In genomic region chr1:14817223-14818170, GRCh38 we compare ENCODE assay signal across 1 cellular context.
TF ChIP-seq lines count a peak whose summit lies in the region.

No MANE protein-coding gene starts in this region.

TF ChIP-seq in K562, 482 proteins besides CTCF, POLR2A, EP300 and RAD21 (continued from another document and continues in another):
- no peak for TF ChIP-seq ZNF133 (CRISPR knock-in tag; IDR thresholded peaks at IDR 0.05)
- no peak for TF ChIP-seq IRF2 (CRISPR knock-in tag; IDR thresholded peaks at IDR 0.05)
- no peak for TF ChIP-seq ZNF436 (CRISPR knock-in tag; IDR thresholded peaks at IDR 0.05)
- TF ChIP-seq, protein P1, sequence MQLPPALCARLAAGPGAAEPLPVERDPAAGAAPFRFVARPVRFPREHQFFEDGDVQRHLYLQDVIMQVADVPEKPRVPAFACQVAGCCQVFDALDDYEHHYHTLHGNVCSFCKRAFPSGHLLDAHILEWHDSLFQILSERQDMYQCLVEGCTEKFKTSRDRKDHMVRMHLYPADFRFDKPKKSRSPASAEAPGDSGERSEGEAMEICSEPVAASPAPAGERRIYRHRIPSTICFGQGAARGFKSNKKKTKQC (CRISPR knock-in tag; IDR thresholded peaks at IDR 0.05): no peak
- TF ChIP-seq ZNF592 (IDR thresholded peaks at IDR 0.05): no peak
- TF ChIP-seq USF1 (CRISPR knock-in tag; IDR thresholded peaks at IDR 0.05): no peak
- TF ChIP-seq E2F6 (IDR thresholded peaks at IDR 0.05; ENCODE audit: borderline replicate concordance in 1 of 2, extremely low read depth in 1 of 2, insufficient read depth in 1 of 2, insufficient read length in 1 of 2, low read depth in 1 of 2, low read length in 1 of 2, poor library complexity in 1 of 2, severe bottlenecking in 1 of 2): no peak
- TF ChIP-seq, protein P2, sequence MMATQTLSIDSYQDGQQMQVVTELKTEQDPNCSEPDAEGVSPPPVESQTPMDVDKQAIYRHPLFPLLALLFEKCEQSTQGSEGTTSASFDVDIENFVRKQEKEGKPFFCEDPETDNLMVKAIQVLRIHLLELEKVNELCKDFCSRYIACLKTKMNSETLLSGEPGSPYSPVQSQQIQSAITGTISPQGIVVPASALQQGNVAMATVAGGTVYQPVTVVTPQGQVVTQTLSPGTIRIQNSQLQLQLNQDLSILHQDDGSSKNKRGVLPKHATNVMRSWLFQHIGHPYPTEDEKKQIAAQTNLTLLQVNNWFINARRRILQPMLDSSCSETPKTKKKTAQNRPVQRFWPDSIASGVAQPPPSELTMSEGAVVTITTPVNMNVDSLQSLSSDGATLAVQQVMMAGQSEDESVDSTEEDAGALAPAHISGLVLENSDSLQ (IDR thresholded peaks at IDR 0.05): no peak
- TF ChIP-seq TEAD2 (tag; IDR thresholded peaks at IDR 0.05): no peak
- no peak for TF ChIP-seq DIDO1 (tag; IDR thresholded peaks at IDR 0.05; ENCODE audit: low read depth)
- TF ChIP-seq HNRNPL (IDR thresholded peaks at IDR 0.05; ENCODE audit: low read depth, low read length): no peak
- TF ChIP-seq NELFE (IDR thresholded peaks at IDR 0.05; ENCODE audit: insufficient read depth, insufficient read length): no peak
- peak; percentile 63; the same call in 1 of the 2 replicates for TF ChIP-seq HEY1 (CRISPR knock-in tag; IDR thresholded peaks at IDR 0.05; ENCODE audit: borderline replicate concordance)
- TF ChIP-seq, protein P3, sequence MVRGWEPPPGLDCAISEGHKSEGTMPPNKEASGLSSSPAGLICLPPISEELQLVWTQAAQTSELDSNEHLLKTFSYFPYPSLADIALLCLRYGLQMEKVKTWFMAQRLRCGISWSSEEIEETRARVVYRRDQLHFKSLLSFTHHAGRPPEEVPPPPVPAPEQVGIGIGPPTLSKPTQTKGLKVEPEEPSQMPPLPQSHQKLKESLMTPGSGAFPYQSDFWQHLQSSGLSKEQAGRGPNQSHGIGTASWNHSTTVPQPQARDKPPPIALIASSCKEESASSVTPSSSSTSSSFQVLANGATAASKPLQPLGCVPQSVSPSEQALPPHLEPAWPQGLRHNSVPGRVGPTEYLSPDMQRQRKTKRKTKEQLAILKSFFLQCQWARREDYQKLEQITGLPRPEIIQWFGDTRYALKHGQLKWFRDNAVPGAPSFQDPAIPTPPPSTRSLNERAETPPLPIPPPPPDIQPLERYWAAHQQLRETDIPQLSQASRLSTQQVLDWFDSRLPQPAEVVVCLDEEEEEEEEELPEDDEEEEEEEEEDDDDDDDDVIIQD (CRISPR knock-in tag; IDR thresholded peaks at IDR 0.05): no peak
- no peak for TF ChIP-seq SRSF7 (optimal IDR thresholded peaks at IDR 0.05; ENCODE audit: low read depth, low read length)
- 0 out of 2 replicates have a peak, but pooled peaks have one; percentile 56 for TF ChIP-seq ZNF395 (CRISPR knock-in tag; IDR thresholded peaks at IDR 0.05)
- TF ChIP-seq ZNF324 (CRISPR knock-in tag; IDR thresholded peaks at IDR 0.05): no peak
- no peak; the same call in 1 of the 2 replicates for TF ChIP-seq JUND (IDR thresholded peaks at IDR 0.05; ENCODE audit: borderline replicate concordance, low read depth, low read length)
- TF ChIP-seq JUND (tag; IDR thresholded peaks at IDR 0.05; ENCODE audit: borderline replicate concordance, low read depth, low read length): peak; percentile 58; the same call in 2 of the 3 replicates
- no peak for TF ChIP-seq ZNF583 (CRISPR knock-in tag; IDR thresholded peaks at IDR 0.05)
- peak; percentile 88 to 93 for TF ChIP-seq TRIM24 (IDR thresholded peaks at IDR 0.05)
- no peak; the same call in 1 of the 2 replicates for TF ChIP-seq MAFF (IDR thresholded peaks at IDR 0.05; ENCODE audit: low read length)
- TF ChIP-seq NONO (IDR thresholded peaks at IDR 0.05; ENCODE audit: low read depth in 2 of 2, low read length in 1 of 2): no peak
- TF ChIP-seq NCOA6 (IDR thresholded peaks at IDR 0.05): no peak
- no peak for TF ChIP-seq ZBTB7A (IDR thresholded peaks at IDR 0.05; ENCODE audit: borderline replicate concordance, control insufficient read depth, low read depth, low read length)
- TF ChIP-seq, protein P4, sequence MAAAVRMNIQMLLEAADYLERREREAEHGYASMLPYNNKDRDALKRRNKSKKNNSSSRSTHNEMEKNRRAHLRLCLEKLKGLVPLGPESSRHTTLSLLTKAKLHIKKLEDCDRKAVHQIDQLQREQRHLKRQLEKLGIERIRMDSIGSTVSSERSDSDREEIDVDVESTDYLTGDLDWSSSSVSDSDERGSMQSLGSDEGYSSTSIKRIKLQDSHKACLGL (CRISPR knock-in tag; IDR thresholded peaks at IDR 0.05; ENCODE audit: borderline replicate concordance, poor library complexity, severe bottlenecking): no peak
- peak; percentile 96 for TF ChIP-seq ARID1B (IDR thresholded peaks at IDR 0.05)
- peak; percentile 85 for TF ChIP-seq NCOR1 (IDR thresholded peaks at IDR 0.05)
- no peak for TF ChIP-seq ZEB2 (IDR thresholded peaks at IDR 0.05)
- no peak for TF ChIP-seq RBM22 (IDR thresholded peaks at IDR 0.05; ENCODE audit: low read depth, low read length, poor library complexity, severe bottlenecking)
- peak; percentile 60; the same call in 1 of the 2 replicates for TF ChIP-seq KHSRP (IDR thresholded peaks at IDR 0.05)
- TF ChIP-seq ZNF3 (CRISPR knock-in tag; IDR thresholded peaks at IDR 0.05): peak; percentile 92
- no peak for TF ChIP-seq ARID3B (CRISPR knock-in tag; IDR thresholded peaks at IDR 0.05; ENCODE audit: borderline replicate concordance)
- TF ChIP-seq, protein P5, sequence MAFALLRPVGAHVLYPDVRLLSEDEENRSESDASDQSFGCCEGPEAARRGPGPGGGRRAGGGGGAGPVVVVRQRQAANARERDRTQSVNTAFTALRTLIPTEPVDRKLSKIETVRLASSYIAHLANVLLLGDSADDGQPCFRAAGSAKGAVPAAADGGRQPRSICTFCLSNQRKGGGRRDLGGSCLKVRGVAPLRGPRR (CRISPR knock-in tag; IDR thresholded peaks at IDR 0.05): no peak
- TF ChIP-seq RNF2 (IDR thresholded peaks at IDR 0.05): peak; percentile 41; the same call in 1 of the 2 replicates
- TF ChIP-seq, protein P6, sequence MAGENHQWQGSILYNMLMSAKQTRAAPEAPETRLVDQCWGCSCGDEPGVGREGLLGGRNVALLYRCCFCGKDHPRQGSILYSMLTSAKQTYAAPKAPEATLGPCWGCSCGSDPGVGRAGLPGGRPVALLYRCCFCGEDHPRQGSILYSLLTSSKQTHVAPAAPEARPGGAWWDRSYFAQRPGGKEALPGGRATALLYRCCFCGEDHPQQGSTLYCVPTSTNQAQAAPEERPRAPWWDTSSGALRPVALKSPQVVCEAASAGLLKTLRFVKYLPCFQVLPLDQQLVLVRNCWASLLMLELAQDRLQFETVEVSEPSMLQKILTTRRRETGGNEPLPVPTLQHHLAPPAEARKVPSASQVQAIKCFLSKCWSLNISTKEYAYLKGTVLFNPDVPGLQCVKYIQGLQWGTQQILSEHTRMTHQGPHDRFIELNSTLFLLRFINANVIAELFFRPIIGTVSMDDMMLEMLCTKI (IDR thresholded peaks at IDR 0.05; ENCODE audit: partially characterized antibody): no peak
- no peak for TF ChIP-seq KAT2B (IDR thresholded peaks at IDR 0.05; ENCODE audit: low read depth, low read length)
- no peak for TF ChIP-seq SMC3 (conservative IDR thresholded peaks at IDR 0.05; ENCODE audit: insufficient read depth, low read depth, low read length)
- TF ChIP-seq, protein P7, sequence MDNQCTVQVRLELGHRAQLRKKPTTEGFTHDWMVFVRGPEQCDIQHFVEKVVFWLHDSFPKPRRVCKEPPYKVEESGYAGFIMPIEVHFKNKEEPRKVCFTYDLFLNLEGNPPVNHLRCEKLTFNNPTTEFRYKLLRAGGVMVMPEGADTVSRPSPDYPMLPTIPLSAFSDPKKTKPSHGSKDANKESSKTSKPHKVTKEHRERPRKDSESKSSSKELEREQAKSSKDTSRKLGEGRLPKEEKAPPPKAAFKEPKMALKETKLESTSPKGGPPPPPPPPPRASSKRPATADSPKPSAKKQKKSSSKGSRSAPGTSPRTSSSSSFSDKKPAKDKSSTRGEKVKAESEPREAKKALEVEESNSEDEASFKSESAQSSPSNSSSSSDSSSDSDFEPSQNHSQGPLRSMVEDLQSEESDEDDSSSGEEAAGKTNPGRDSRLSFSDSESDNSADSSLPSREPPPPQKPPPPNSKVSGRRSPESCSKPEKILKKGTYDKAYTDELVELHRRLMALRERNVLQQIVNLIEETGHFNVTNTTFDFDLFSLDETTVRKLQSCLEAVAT (IDR thresholded peaks at IDR 0.05): peak in 1 of 2 experiments; percentile 92; a peak in 2 of 4 replicates
- no peak for TF ChIP-seq MTA3 (IDR thresholded peaks at IDR 0.05; ENCODE audit: borderline replicate concordance)
- TF ChIP-seq MEF2A (IDR thresholded peaks at IDR 0.05; ENCODE audit: control insufficient read depth, low read depth, low read length): no peak
- TF ChIP-seq HNRNPH1 (optimal IDR thresholded peaks at IDR 0.05; ENCODE audit: low read depth, low read length): no peak
- TF ChIP-seq, protein P8, sequence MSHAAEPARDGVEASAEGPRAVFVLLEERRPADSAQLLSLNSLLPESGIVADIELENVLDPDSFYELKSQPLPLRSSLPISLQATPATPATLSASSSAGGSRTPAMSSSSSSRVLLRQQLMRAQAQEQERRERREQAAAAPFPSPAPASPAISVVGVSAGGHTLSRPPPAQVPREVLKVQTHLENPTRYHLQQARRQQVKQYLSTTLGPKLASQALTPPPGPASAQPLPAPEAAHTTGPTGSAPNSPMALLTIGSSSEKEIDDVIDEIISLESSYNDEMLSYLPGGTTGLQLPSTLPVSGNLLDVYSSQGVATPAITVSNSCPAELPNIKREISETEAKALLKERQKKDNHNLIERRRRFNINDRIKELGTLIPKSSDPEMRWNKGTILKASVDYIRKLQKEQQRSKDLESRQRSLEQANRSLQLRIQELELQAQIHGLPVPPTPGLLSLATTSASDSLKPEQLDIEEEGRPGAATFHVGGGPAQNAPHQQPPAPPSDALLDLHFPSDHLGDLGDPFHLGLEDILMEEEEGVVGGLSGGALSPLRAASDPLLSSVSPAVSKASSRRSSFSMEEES (CRISPR knock-in tag; IDR thresholded peaks at IDR 0.05): peak; percentile 94
- no peak for TF ChIP-seq SIN3B (IDR thresholded peaks at IDR 0.05; ENCODE audit: low read depth)
- TF ChIP-seq NEUROD1 (IDR thresholded peaks at IDR 0.05; ENCODE audit: borderline replicate concordance, low read depth, low read length, partially characterized antibody): peak; percentile 39
